11 cellular contexts compared by ENCODE assay signal in genomic region chr1:26960625-26960966, GRCh38. TPM values are rescaled to one million over a fixed set of nuclear protein-coding genes. Genes with fewer than 3 reads are reported as not detected.
DNase-seq lines count a peak whose midpoint lies in the region; ATAC-seq and TF ChIP-seq lines count a peak whose summit lies in the region.
"Had no signal": no experiment of that assay in that cellular context is flagged by ENCODE, and none has a peak within 500 bp of the region (broad histone marks: within the 10 kb centered on the region; RNA-seq: fewer than 3 reads in every experiment).

No MANE protein-coding gene starts in this region.

- ATAC-seq in gastroesophageal sphincter (no peak), gastrocnemius medialis (no peak)
- no peak for ATAC-seq in activated CD4-positive, CD25-positive, alpha-beta regulatory T cell treated with anti-CD3 and anti-CD28 coated beads, Interleukin-2, amount 50 U/mL, for 24 hours

- H3K9me3 ChIP-seq in A673 (ENCODE audit: low read depth, low read length, poor library complexity, severe bottlenecking): peaks cover 8% of the 10 kb centered on the region
- no peaks in the 10 kb centered on the region for H3K9me3 ChIP-seq in ectodermal cell (ENCODE audit: control insufficient read depth, low read length)
- peaks cover 5 to 7% of the 10 kb centered on the region in 2 donors for H3K9me3 ChIP-seq in muscle layer of duodenum (ENCODE audit: control insufficient read depth in 1 of 2, low read length in 2 of 2)
- H3K9me3 ChIP-seq in gastroesophageal sphincter: peaks cover 0 to 16% (median 0%) of the 10 kb centered on the region in 3 donors
- no peaks in the 10 kb centered on the region for H3K9me3 ChIP-seq in gastrocnemius medialis

- BruUV-seq in A673 (replicated peaks; lab: Mats Ljungman, UMichigan): no TSS peak

- no peak overlapping the region for H3K27ac ChIP-seq in A673 (ENCODE audit: low read depth, low read length, poor library complexity, severe bottlenecking)
- no peak overlapping the region for H3K27ac ChIP-seq in ectodermal cell (ENCODE audit: insufficient read depth, low read depth, low read length, poor library complexity, severe bottlenecking)
- H3K27ac ChIP-seq in muscle layer of duodenum (ENCODE audit: low read length): peak overlapping the region; percentile 63
- H3K27ac ChIP-seq in gastroesophageal sphincter: no peak overlapping the region
- no peak overlapping the region for H3K27ac ChIP-seq in gastrocnemius medialis

- intact Hi-C loops in A673 (cut with micrococcal nuclease; ENCODE audit: unreplicated experiment): no loop called here
- intact Hi-C loops in gastrocnemius medialis (cut with DNase I; ENCODE audit: low total_unique reads): no loop called here

- H3K4me3 ChIP-seq in A673 (ENCODE audit: low read depth, low read length, poor library complexity, severe bottlenecking) (peak overlapping the region; percentile 36), LNCaP clone FGC (ENCODE audit: low read depth, low read length) (peak overlapping the region; percentile 97), ectodermal cell (ENCODE audit: insufficient read depth, low read depth, low read length) (peak overlapping the region; percentile 50), muscle layer of duodenum (ENCODE audit: low read depth in 1 of 2, low read length in 2 of 2) (peak overlapping the region in 1 of 2 donors; percentile 48), gastroesophageal sphincter (no peak overlapping the region), gastrocnemius medialis (no peak overlapping the region)

- 17 to 26% methylated on average over 3 of the region's 3 CpGs for WGBS in ectodermal cell, 2 experiments
- WGBS in gastroesophageal sphincter (ENCODE audit: low coverage in 1 of 2), 2 donors: 14 to 31% methylated on average over 1 to 3 of the region's 3 CpGs

- H3K36me3 ChIP-seq in A673 (ENCODE audit: insufficient read depth, low read length, poor library complexity, severe bottlenecking): no peaks in the 10 kb centered on the region
- no peaks in the 10 kb centered on the region for H3K36me3 ChIP-seq in ectodermal cell (ENCODE audit: control insufficient read depth, insufficient read depth, low read length)
- H3K36me3 ChIP-seq in muscle layer of duodenum (ENCODE audit: control insufficient read depth in 1 of 2, insufficient read depth in 2 of 2, low read length in 2 of 2): no peaks in the 10 kb centered on the region
- H3K36me3 ChIP-seq in gastroesophageal sphincter: no peaks in the 10 kb centered on the region
- no peaks in the 10 kb centered on the region for H3K36me3 ChIP-seq in gastrocnemius medialis

- H3K4me1 ChIP-seq in A673 (ENCODE audit: insufficient read depth, low read length, poor library complexity, severe bottlenecking) (no peaks in the 10 kb centered on the region), ectodermal cell (ENCODE audit: control insufficient read depth, insufficient read depth, low read length) (no peaks in the 10 kb centered on the region), muscle layer of duodenum (ENCODE audit: control insufficient read depth in 1 of 2, insufficient read depth in 2 of 2, low read length in 2 of 2) (peaks cover 0 to 8% of the 10 kb centered on the region in 2 donors), gastroesophageal sphincter (peaks cover 0 to 13% (median 10%) of the 10 kb centered on the region in 3 donors), gastrocnemius medialis (peaks cover 3 to 11% of the 10 kb centered on the region in 2 donors)

- POLR2A ChIA-PET in A673 (lab: Charles Lee; ENCODE audit: low non-redundant PET): no interaction called here

- TF ChIP-seq POLR2A in gastroesophageal sphincter (IDR thresholded peaks at IDR 0.05) (no peak), gastrocnemius medialis (IDR thresholded peaks at IDR 0.05) (no peak)

- no peak for TF ChIP-seq EP300 in gastroesophageal sphincter (IDR thresholded peaks at IDR 0.05)

- peaks cover 65% of the 10 kb centered on the region for H3K27me3 ChIP-seq in A673 (replicated peaks; ENCODE audit: insufficient read depth, low read depth, low read length, poor library complexity)
- peaks cover 56% of the 10 kb centered on the region for H3K27me3 ChIP-seq in ectodermal cell (ENCODE audit: control insufficient read depth, insufficient read depth, low read length, poor library complexity, severe bottlenecking)
- peaks cover 28% of the 10 kb centered on the region for H3K27me3 ChIP-seq in muscle layer of duodenum (ENCODE audit: low read depth, low read length)
- peaks cover 91% of the 10 kb centered on the region for H3K27me3 ChIP-seq in gastroesophageal sphincter
- H3K27me3 ChIP-seq in gastrocnemius medialis: peaks cover 43 to 56% (median 44%) of the 10 kb centered on the region in 3 donors

- in situ Hi-C loops in gastrocnemius medialis (cut with MboI; ENCODE audit: low sequenced_read_pairs in 4 of 4): no loop called here

- CTCF ChIA-PET in A673 (lab: Charles Lee): no interaction called here

- no peak for TF ChIP-seq CTCF in A673 (conservative IDR thresholded peaks at IDR 0.05; ENCODE audit: low read depth, low read length)
- no peak for TF ChIP-seq CTCF in LNCaP clone FGC (IDR thresholded peaks at IDR 0.05; ENCODE audit: control insufficient read depth, extremely low read depth, insufficient read depth)
- no peak for TF ChIP-seq CTCF in gastroesophageal sphincter (IDR thresholded peaks at IDR 0.05)
- TF ChIP-seq CTCF in gastrocnemius medialis (IDR thresholded peaks at IDR 0.05 in 4 of 5, conservative IDR thresholded peaks at IDR 0.05 in 1 of 5): no peak

- no peak for DNase-seq in A673 (ENCODE audit: low spot score)
- DNase-seq in LNCaP clone FGC (ENCODE audit: low read depth): no peak
- DNase-seq in gastrocnemius medialis: no peak
- DNase-seq in LoVo (ENCODE audit: low spot score): no peak
- DNase-seq: DMS 273 treated with DMSO at 0.1 percent for 48 hours, left cardiac atrium had no signal

RNA-seq across cellular contexts. Expression of gene KDF1, which starts 0.3 kb away (rescaled TPM):
- not detected in 2 replicates for total RNA-seq in A673 (2021)
- polyA plus RNA-seq in ectodermal cell (2013, experiment 1 of 4): 0.37 TPM
- polyA plus RNA-seq in ectodermal cell (2013, experiment 2 of 4): 0.73 TPM
- 0.32 TPM for polyA plus RNA-seq in ectodermal cell (2013, experiment 3 of 4)
- 0.41 TPM for polyA plus RNA-seq in ectodermal cell (2013, experiment 4 of 4)
- 1 to 10 TPM in 1 of 4 donors, not detected in 3; 2.3 TPM for total RNA-seq in gastroesophageal sphincter
- total RNA-seq in gastrocnemius medialis: under 1 TPM in 1 of 4 donors, not detected in 3; 0.15 TPM
- total RNA-seq: T-helper 1 cell treated with Interleukin-12 subunit alpha and Interleukin-12 subunit beta and Interleukin-4 antibody, amounts not matched to agents 30 ng/mL and 1 ng/mL, for 36 hours had no signal

RNA-seq across cellular contexts. Expression of gene TRNP1, which starts 32.9 kb away (rescaled TPM):
- total RNA-seq in A673 (2021): 1.0 and 1.4 TPM in 2 replicates
- 1.4 TPM for polyA plus RNA-seq in ectodermal cell (2013, experiment 1 of 4)
- polyA plus RNA-seq in ectodermal cell (2013, experiment 2 of 4): 1.8 TPM
- polyA plus RNA-seq in ectodermal cell (2013, experiment 3 of 4): 1.8 TPM
- 2.3 TPM for polyA plus RNA-seq in ectodermal cell (2013, experiment 4 of 4)
- total RNA-seq in gastroesophageal sphincter: 10 to 100 TPM; 15.9 to 48.4 (median 38.8) TPM
- 1 to 10 TPM; 1.2 to 5.1 (median 2.0) TPM for total RNA-seq in gastrocnemius medialis

RNA-seq across cellular contexts. Expression of gene NUDC, which starts 39.1 kb away (rescaled TPM):
- total RNA-seq in A673 (2021) (172 and 187 TPM in 2 replicates), gastroesophageal sphincter (10 to 100 TPM; 64.8 to 94.5 (median 68.1) TPM), gastrocnemius medialis (10 to 100 TPM; 39.9 to 83.5 (median 70.6) TPM)
- polyA plus RNA-seq in ectodermal cell (2013, experiment 1 of 4): 110 TPM
- 103 TPM for polyA plus RNA-seq in ectodermal cell (2013, experiment 2 of 4)
- 81.7 TPM for polyA plus RNA-seq in ectodermal cell (2013, experiment 3 of 4)
- polyA plus RNA-seq in ectodermal cell (2013, experiment 4 of 4): 88.5 TPM

RNA-seq across cellular contexts. Expression of gene NR0B2, which starts 46.8 kb away (rescaled TPM):
- not detected in 2 replicates for total RNA-seq in A673 (2021)
- not detected for polyA plus RNA-seq in ectodermal cell (2013, experiment 1 of 4)
- polyA plus RNA-seq in ectodermal cell (2013, experiment 2 of 4): not detected
- polyA plus RNA-seq in ectodermal cell (2013, experiment 3 of 4): not detected
- not detected for polyA plus RNA-seq in ectodermal cell (2013, experiment 4 of 4)
- total RNA-seq in gastroesophageal sphincter: not detected
- under 1 TPM in 1 of 4 donors, not detected in 3; 0.31 TPM for total RNA-seq in gastrocnemius medialis
- total RNA-seq: T-helper 1 cell treated with Interleukin-12 subunit alpha and Interleukin-12 subunit beta and Interleukin-4 antibody, amounts not matched to agents 30 ng/mL and 1 ng/mL, for 36 hours had no signal

RNA-seq across cellular contexts. Expression of gene TENT5B, which starts 52.1 kb away (rescaled TPM):
- 1.2 and 1.6 TPM in 2 replicates for total RNA-seq in A673 (2021)
- polyA plus RNA-seq in ectodermal cell (2013, experiment 1 of 4): 9.1 TPM
- 13.5 TPM for polyA plus RNA-seq in ectodermal cell (2013, experiment 2 of 4)
- 7.3 TPM for polyA plus RNA-seq in ectodermal cell (2013, experiment 3 of 4)
- 8.2 TPM for polyA plus RNA-seq in ectodermal cell (2013, experiment 4 of 4)
- total RNA-seq in gastroesophageal sphincter: 100 to 1,000 TPM in 3 of 4 donors, 10 to 100 TPM in 1; 89.9 to 284 (median 166) TPM
- total RNA-seq in gastrocnemius medialis: 1 to 10 TPM in 3 of 4 donors, under 1 TPM in 1; 0.53 to 3.3 (median 1.5) TPM
- total RNA-seq: T-helper 1 cell treated with Interleukin-12 subunit alpha and Interleukin-12 subunit beta and Interleukin-4 antibody, amounts not matched to agents 30 ng/mL and 1 ng/mL, for 36 hours had no signal

Comparison
In these comparisons a context has a peak if more than half of its experiments do, and no peak if none do; other contexts are left out.
1. H3K4me3 ChIP-seq: peak in A673 (single experiment), LNCaP clone FGC (single experiment) and ectodermal cell (single experiment); none in gastroesophageal sphincter (0 of 2) and gastrocnemius medialis (0 of 4).